8 cellular contexts compared by ENCODE assay signal in genomic region chr20:32761831-32762753, GRCh38. TPM values are rescaled to one million over a fixed set of nuclear protein-coding genes. Genes with fewer than 3 reads are reported as not detected.
A peak's percentile ranks its signal among the peaks of the same experiment; 100 is the strongest.
DNase-seq lines count a peak whose midpoint lies in the region; ATAC-seq lines count a peak whose summit lies in the region.

Gene DNMT3B, plus strand, starts transcription at chr20:32762385. Its CDS starts 17,939 bp downstream, at chr20:32780324.

- POLR2A ChIA-PET in activated CD4-positive, alpha-beta memory T cell treated with anti-CD3 and anti-CD28 coated beads, Interleukin-2, amount 10 ng/mL, durations not matched to agents 7 days and 5 days (lab: Charles Lee), result interaction anchor here (1.1 to 2.4 kb wide), 4 partner anchors 16 to 205 kb away, joined by 3 to 31 read pairs (median 8); partner anchors contain the start of gene COMMD7

- H3K27me3 Mint-ChIP-seq in activated CD4-positive, alpha-beta memory T cell treated with anti-CD3 and anti-CD28 coated beads, Interleukin-2, amount 10 ng/mL, durations not matched to agents 7 days and 5 days, result peaks cover 16% of the 10 kb centered on the region
- H3K27me3 Mint-ChIP-seq in effector memory CD8-positive, alpha-beta T cell, result no peaks in the 10 kb centered on the region

- no peaks in the 10 kb centered on the region for H3K9me3 Mint-ChIP-seq in activated CD4-positive, alpha-beta memory T cell treated with anti-CD3 and anti-CD28 coated beads, Interleukin-2, amount 10 ng/mL, durations not matched to agents 7 days and 5 days
- no peaks in the 10 kb centered on the region for H3K9me3 Mint-ChIP-seq in effector memory CD8-positive, alpha-beta T cell

- ATAC-seq in GM18502 (IDR thresholded peaks at IDR 0.05; ENCODE audit: poor library complexity, unreplicated experiment), result peak; percentile 73
- peak; percentile 73 for ATAC-seq in HG03159 (IDR thresholded peaks at IDR 0.05; ENCODE audit: unreplicated experiment)
- ATAC-seq in effector memory CD8-positive, alpha-beta T cell (replicated peaks), result peak; percentile 80

- H3K36me3 Mint-ChIP-seq in activated CD4-positive, alpha-beta memory T cell treated with anti-CD3 and anti-CD28 coated beads, Interleukin-2, amount 10 ng/mL, durations not matched to agents 7 days and 5 days (ENCODE audit: low read depth), result no peaks in the 10 kb centered on the region
- H3K36me3 Mint-ChIP-seq in effector memory CD8-positive, alpha-beta T cell (ENCODE audit: insufficient read depth), result no peaks in the 10 kb centered on the region

- CTCF ChIA-PET in activated CD4-positive, alpha-beta memory T cell treated with anti-CD3 and anti-CD28 coated beads, Interleukin-2, amount 10 ng/mL, durations not matched to agents 7 days and 5 days (lab: Charles Lee), result interaction anchor here (1.1 to 3.4 kb wide), 5 partner anchors 14 to 28 kb away, joined by 3 to 17 read pairs (median 7); partner anchors contain the start of gene COMMD7

- H3K4me1 Mint-ChIP-seq in activated CD4-positive, alpha-beta memory T cell treated with anti-CD3 and anti-CD28 coated beads, Interleukin-2, amount 10 ng/mL, durations not matched to agents 7 days and 5 days, result peaks cover 15% of the 10 kb centered on the region
- peaks cover 10% of the 10 kb centered on the region in 2 donors for H3K4me1 Mint-ChIP-seq in effector memory CD8-positive, alpha-beta T cell (ENCODE audit: low read depth in 2 of 2)

- peak within 1 kb of the TSS; percentile 81 for H3K4me3 Mint-ChIP-seq in activated CD4-positive, alpha-beta memory T cell treated with anti-CD3 and anti-CD28 coated beads, Interleukin-2, amount 10 ng/mL, durations not matched to agents 7 days and 5 days
- H3K4me3 Mint-ChIP-seq in effector memory CD8-positive, alpha-beta T cell, result peak within 1 kb of the TSS; percentile 85 to 92

- H3K27ac Mint-ChIP-seq in activated CD4-positive, alpha-beta memory T cell treated with anti-CD3 and anti-CD28 coated beads, Interleukin-2, amount 10 ng/mL, durations not matched to agents 7 days and 5 days, result peak within 1 kb of the TSS; percentile 15
- peak within 1 kb of the TSS; percentile 80 to 83 for H3K27ac Mint-ChIP-seq in effector memory CD8-positive, alpha-beta T cell

- DNase-seq in 8988T (peak; percentile 91), NCI-H69 (lab: John Stamatoyannopoulos, UW) (peak; percentile 95), mesenteric fat pad (ENCODE audit: low spot score) (peak; percentile 94)
- peak; percentile 77 for DNase-seq in activated CD4-positive, alpha-beta memory T cell treated with anti-CD3 and anti-CD28 coated beads, Interleukin-2, amount 10 ng/mL, durations not matched to agents 7 days and 5 days
- peak; percentile 55 to 60 (median 58) for DNase-seq in effector memory CD8-positive, alpha-beta T cell
- DNase-seq in stimulated activated CD8-positive, alpha-beta memory T cell treated with anti-CD3 and anti-CD28 coated beads, Interleukin-12 subunit alpha, Interleukin-12 subunit beta, amount 100 ng/mL, for 4 hours (ENCODE audit: low read depth), result peak; percentile 64

RNA-seq across cellular contexts. Expression of gene DNMT3B, which starts in this region (rescaled TPM):
- total RNA-seq in activated CD4-positive, alpha-beta memory T cell treated with anti-CD3 and anti-CD28 coated beads, Interleukin-2, amount 10 ng/mL, durations not matched to agents 7 days and 5 days, result 1 to 10 TPM; 2.2 to 2.4 TPM
- total RNA-seq in mesenteric fat pad, result 0.39 TPM

Comparison
In these comparisons a context has a peak if more than half of its experiments do, and no peak if none do; other contexts are left out.
1. Peak in every context shown above with its lines: DNase-seq and ATAC-seq.
2. Peak in DNase-seq in mesenteric fat pad; RNA of the gene not detected or under 1 TPM.